In genomic region chr11:66323684-66324083, GRCh38 we compare ENCODE assay signal across 22 cellular contexts. TPM values are rescaled to one million over a fixed set of nuclear protein-coding genes. Genes with fewer than 3 reads are reported as not detected.
DNase-seq lines count a peak whose midpoint lies in the region; ATAC-seq and TF ChIP-seq lines count a peak whose summit lies in the region.
"Had no signal": no experiment of that assay in that cellular context is flagged by ENCODE, and none has a peak within 500 bp of the region (broad histone marks: within the 10 kb centered on the region; RNA-seq: fewer than 3 reads in every experiment).

No MANE protein-coding gene starts in this region.

- TF ChIP-seq CTCF in HEK293 (tag by site-specific recombination; IDR thresholded peaks at IDR 0.05), result no peak
- TF ChIP-seq CTCF in endothelial cell (IDR thresholded peaks at IDR 0.05; ENCODE audit: unreplicated experiment), result no peak

- H3K27me3 ChIP-seq in neuronal stem cell (ENCODE audit: control insufficient read depth in 3 of 3, insufficient read depth in 3 of 3, low read depth in 1 of 3, low read length in 3 of 3), result no peaks in the 10 kb centered on the region
- H3K27me3 ChIP-seq: SJSA1 had no signal

- H2AK5ac ChIP-seq in neuronal stem cell (ENCODE audit: low read depth, low read length), result no peak overlapping the region

- H4K91ac ChIP-seq in neuronal stem cell (ENCODE audit: low read depth, low read length, poor library complexity), result peak overlapping the region; percentile 12

- peak overlapping the region; percentile 45 for H3K23ac ChIP-seq in neuronal stem cell (ENCODE audit: low read depth, low read length, poor library complexity)

- H2BK12ac ChIP-seq in neuronal stem cell (ENCODE audit: low read length), result no peak overlapping the region

- H3K9me3 Mint-ChIP-seq in activated naive CD8-positive, alpha-beta T cell treated with anti-CD3 and anti-CD28 coated beads, Interleukin-2, amount 10 ng/mL, durations not matched to agents 7 days and 5 days, result peaks cover 5% of the 10 kb centered on the region
- peaks cover 16% of the 10 kb centered on the region for H3K9me3 Mint-ChIP-seq in activated naive CD8-positive, alpha-beta T cell treated with anti-CD3 and anti-CD28 coated beads for 36 hours
- no peaks in the 10 kb centered on the region for H3K9me3 Mint-ChIP-seq in endothelial cell (ENCODE audit: unreplicated experiment)

- H3K4me3 ChIP-seq in HEK293 (ENCODE audit: low read depth, low read length) (no peak overlapping the region), neuronal stem cell (ENCODE audit: low read length in 2 of 2) (no peak overlapping the region)
- H3K4me3 ChIP-seq: SJSA1 had no signal

- no peak overlapping the region for H3K4ac ChIP-seq in neuronal stem cell (ENCODE audit: low read length)

- no CpG with 5 or more reads among the region's 1 CpG for WGBS in neuronal stem cell (ENCODE audit: extremely low coverage in 2 of 2, insufficient read length in 2 of 2, insufficient replicate concordance in 1 of 2), 2 donors

- no peak overlapping the region for H2BK15ac ChIP-seq in neuronal stem cell (ENCODE audit: low read length)

- POLR2A ChIA-PET in activated naive CD8-positive, alpha-beta T cell treated with anti-CD3 and anti-CD28 coated beads, Interleukin-2, amount 10 ng/mL, durations not matched to agents 7 days and 5 days (lab: Charles Lee), result interaction anchor here (4.3 kb wide), 1 partner anchor 9 kb away, joined by 215 read pairs; the partner anchor contains the start of gene CD248
- POLR2A ChIA-PET in HEK293 (lab: Yijun Ruan, JAX), result no interaction called here

- H3K27ac ChIP-seq in HEK293 (ENCODE audit: extremely low read depth, low read depth, low read length) (no peak overlapping the region), neuronal stem cell (replicated peaks; ENCODE audit: low read length) (no peak overlapping the region)
- H3K27ac ChIP-seq: KMS-11 had no signal

- H3K36me3 ChIP-seq in HEK293 (ENCODE audit: control insufficient read depth in 2 of 2, insufficient read depth in 1 of 2, low read length in 2 of 2), result no peaks in the 10 kb centered on the region
- no peaks in the 10 kb centered on the region for H3K36me3 ChIP-seq in neuronal stem cell (replicated peaks in 1 of 2; ENCODE audit: control insufficient read depth in 2 of 2, insufficient read depth in 2 of 2, low read length in 2 of 2)
- H3K36me3 ChIP-seq: SJSA1 had no signal

- no peak overlapping the region for H3K4me2 ChIP-seq in neuronal stem cell (ENCODE audit: insufficient read depth, low read length, poor library complexity, severe bottlenecking)
- H3K4me2 ChIP-seq: KMS-11 had no signal

- no peak overlapping the region for H3K14ac ChIP-seq in neuronal stem cell (ENCODE audit: low read length)

- no peak overlapping the region for H3K4me3 Mint-ChIP-seq in activated naive CD8-positive, alpha-beta T cell treated with anti-CD3 and anti-CD28 coated beads, Interleukin-2, amount 10 ng/mL, durations not matched to agents 7 days and 5 days
- no peak overlapping the region for H3K4me3 Mint-ChIP-seq in activated naive CD8-positive, alpha-beta T cell treated with anti-CD3 and anti-CD28 coated beads for 36 hours
- H3K4me3 Mint-ChIP-seq in endothelial cell (ENCODE audit: unreplicated experiment), result peak overlapping the region; percentile 65

- H3K79me1 ChIP-seq in neuronal stem cell (ENCODE audit: low read depth, low read length), result no peaks in the 10 kb centered on the region

- no peak overlapping the region for H3K9ac ChIP-seq in neuronal stem cell (ENCODE audit: low read depth, low read length, poor library complexity)
- H3K9ac ChIP-seq: KMS-11 had no signal

- H3K36me3 Mint-ChIP-seq in activated naive CD8-positive, alpha-beta T cell treated with anti-CD3 and anti-CD28 coated beads, Interleukin-2, amount 10 ng/mL, durations not matched to agents 7 days and 5 days, result peaks cover 9% of the 10 kb centered on the region
- peaks cover 4% of the 10 kb centered on the region for H3K36me3 Mint-ChIP-seq in activated naive CD8-positive, alpha-beta T cell treated with anti-CD3 and anti-CD28 coated beads for 36 hours
- H3K36me3 Mint-ChIP-seq in endothelial cell (ENCODE audit: low read depth, unreplicated experiment), result peaks cover 7% of the 10 kb centered on the region
- H3K36me3 Mint-ChIP-seq: CD4-positive, CD25-positive, alpha-beta regulatory T cell had no signal

- H2AFZ ChIP-seq in neuronal stem cell (ENCODE audit: low read length), result no peak overlapping the region

- H3K4me1 ChIP-seq in HEK293 (ENCODE audit: control insufficient read depth, insufficient read depth, low read length), result no peaks in the 10 kb centered on the region
- peaks cover 25 to 43% of the 10 kb centered on the region in 2 donors for H3K4me1 ChIP-seq in neuronal stem cell (ENCODE audit: control insufficient read depth in 2 of 2, insufficient read depth in 1 of 2, low read depth in 1 of 2, low read length in 2 of 2)

- H3K4me1 Mint-ChIP-seq in activated naive CD8-positive, alpha-beta T cell treated with anti-CD3 and anti-CD28 coated beads, Interleukin-2, amount 10 ng/mL, durations not matched to agents 7 days and 5 days, result peaks cover 58% of the 10 kb centered on the region
- H3K4me1 Mint-ChIP-seq in activated naive CD8-positive, alpha-beta T cell treated with anti-CD3 and anti-CD28 coated beads for 36 hours, result peaks cover 42% of the 10 kb centered on the region
- peaks cover 23% of the 10 kb centered on the region for H3K4me1 Mint-ChIP-seq in endothelial cell (ENCODE audit: unreplicated experiment)

- no peak overlapping the region for H2BK5ac ChIP-seq in neuronal stem cell (ENCODE audit: low read length)

- H2BK120ac ChIP-seq in neuronal stem cell (ENCODE audit: low read depth, low read length), result no peak overlapping the region

- H3K18ac ChIP-seq in neuronal stem cell (ENCODE audit: low read length), result no peak overlapping the region

- peak overlapping the region; percentile 43 for H3K27ac Mint-ChIP-seq in activated naive CD8-positive, alpha-beta T cell treated with anti-CD3 and anti-CD28 coated beads, Interleukin-2, amount 10 ng/mL, durations not matched to agents 7 days and 5 days
- no peak overlapping the region for H3K27ac Mint-ChIP-seq in activated naive CD8-positive, alpha-beta T cell treated with anti-CD3 and anti-CD28 coated beads for 36 hours
- peak overlapping the region; percentile 70 for H3K27ac Mint-ChIP-seq in endothelial cell (ENCODE audit: unreplicated experiment)

- H4K8ac ChIP-seq in neuronal stem cell (ENCODE audit: low read depth, low read length), result no peak overlapping the region

- no peak for ATAC-seq in activated naive CD8-positive, alpha-beta T cell treated with anti-CD3 and anti-CD28 coated beads, Interleukin-2, amount 10 ng/mL, durations not matched to agents 7 days and 5 days (ENCODE audit: low read depth)
- no peak for ATAC-seq in HG02798 (IDR thresholded peaks at IDR 0.05; ENCODE audit: poor library complexity, unreplicated experiment)

- DNase-seq in activated naive CD8-positive, alpha-beta T cell treated with anti-CD3 and anti-CD28 coated beads, Interleukin-2, amount 10 ng/mL, durations not matched to agents 7 days and 5 days, result no peak
- DNase-seq in activated naive CD8-positive, alpha-beta T cell treated with anti-CD3 and anti-CD28 coated beads for 36 hours, result no peak
- DNase-seq in endothelial cell (ENCODE audit: low spot score), result no peak
- no peak for DNase-seq in neuronal stem cell (ENCODE audit: low spot score)
- no peak for DNase-seq in NCI-H2227 (lab: John Stamatoyannopoulos, UW; ENCODE audit: unreplicated experiment)
- no peak for DNase-seq in NCI-H2029 treated with DMSO at 0.1 percent for 48 hours (lab: John Stamatoyannopoulos, UW)
- DNase-seq: CD4-positive, CD25-positive, alpha-beta regulatory T cell; DMS153; DND-41; H7; NCI-H1092; NCI-H1436; NCI-H187 treated with DMSO at 0.1 percent for 48 hours; NCI-H2107; NCI-H446; NCI-H524 treated with DMSO at 0.1 percent for 48 hours; NCI-H774 had no signal

- no peaks in the 10 kb centered on the region for H3K27me3 Mint-ChIP-seq in activated naive CD8-positive, alpha-beta T cell treated with anti-CD3 and anti-CD28 coated beads, Interleukin-2, amount 10 ng/mL, durations not matched to agents 7 days and 5 days
- no peaks in the 10 kb centered on the region for H3K27me3 Mint-ChIP-seq in activated naive CD8-positive, alpha-beta T cell treated with anti-CD3 and anti-CD28 coated beads for 36 hours
- H3K27me3 Mint-ChIP-seq in endothelial cell (ENCODE audit: unreplicated experiment), result peaks cover 15% of the 10 kb centered on the region
- H3K27me3 Mint-ChIP-seq: CD4-positive, CD25-positive, alpha-beta regulatory T cell had no signal

- H3K9me3 ChIP-seq in HEK293 (ENCODE audit: control insufficient read depth, insufficient read depth, low read depth, low read length) (no peaks in the 10 kb centered on the region), neuronal stem cell (replicated peaks in 1 of 2; ENCODE audit: control insufficient read depth in 2 of 2, insufficient read depth in 1 of 2, low read depth in 1 of 2, low read length in 2 of 2) (no peaks in the 10 kb centered on the region)
- H3K9me3 ChIP-seq: SJSA1 had no signal

- CTCF ChIA-PET in HEK293 (lab: Yijun Ruan, JAX), result interaction anchor here (1.4 to 2.7 kb wide), 2 partner anchors 12 to 14 kb away, joined by 3 to 19 read pairs; no protein-coding TSS in a partner anchor

RNA-seq across cellular contexts. Expression of gene CD248, which starts 6.8 kb away (rescaled TPM):
- total RNA-seq in activated naive CD8-positive, alpha-beta T cell treated with anti-CD3 and anti-CD28 coated beads, Interleukin-2, amount 10 ng/mL, durations not matched to agents 7 days and 5 days, result 10 to 100 TPM; 80.3 to 85.5 TPM
- total RNA-seq in activated naive CD8-positive, alpha-beta T cell treated with anti-CD3 and anti-CD28 coated beads for 36 hours, result 10 to 100 TPM; 11.0 to 11.9 TPM
- total RNA-seq in endothelial cell (ENCODE audit: unreplicated experiment), result 2.9 TPM
- 3.3 TPM for polyA plus RNA-seq in neuronal stem cell (2013, experiment 1 of 2)
- polyA plus RNA-seq in neuronal stem cell (2013, experiment 2 of 2), result 3.2 TPM
- total RNA-seq: A172 had no signal

RNA-seq across cellular contexts. Expression of gene RIN1, which starts 12.6 kb away (rescaled TPM):
- 1 to 10 TPM; 3.0 to 5.7 TPM for total RNA-seq in activated naive CD8-positive, alpha-beta T cell treated with anti-CD3 and anti-CD28 coated beads, Interleukin-2, amount 10 ng/mL, durations not matched to agents 7 days and 5 days
- 1 to 10 TPM; 1.5 to 1.6 TPM for total RNA-seq in activated naive CD8-positive, alpha-beta T cell treated with anti-CD3 and anti-CD28 coated beads for 36 hours
- 4.8 TPM for total RNA-seq in endothelial cell (ENCODE audit: unreplicated experiment)
- polyA plus RNA-seq in neuronal stem cell (2013, experiment 1 of 2), result 2.4 TPM
- 2.1 TPM for polyA plus RNA-seq in neuronal stem cell (2013, experiment 2 of 2)

RNA-seq across cellular contexts. Expression of gene BRMS1, which starts 21.2 kb away (rescaled TPM):
- total RNA-seq in activated naive CD8-positive, alpha-beta T cell treated with anti-CD3 and anti-CD28 coated beads, Interleukin-2, amount 10 ng/mL, durations not matched to agents 7 days and 5 days, result 10 to 100 TPM; 45.4 to 47.8 TPM
- 10 to 100 TPM; 47.5 to 48.8 TPM for total RNA-seq in activated naive CD8-positive, alpha-beta T cell treated with anti-CD3 and anti-CD28 coated beads for 36 hours
- total RNA-seq in endothelial cell (ENCODE audit: unreplicated experiment), result 38.4 TPM
- polyA plus RNA-seq in neuronal stem cell (2013, experiment 1 of 2), result 23.5 TPM
- polyA plus RNA-seq in neuronal stem cell (2013, experiment 2 of 2), result 21.8 TPM

RNA-seq across cellular contexts. Expression of gene B4GAT1, which starts 23.7 kb away (rescaled TPM):
- total RNA-seq in activated naive CD8-positive, alpha-beta T cell treated with anti-CD3 and anti-CD28 coated beads, Interleukin-2, amount 10 ng/mL, durations not matched to agents 7 days and 5 days, result 1 to 10 TPM; 9.5 to 9.7 TPM
- total RNA-seq in activated naive CD8-positive, alpha-beta T cell treated with anti-CD3 and anti-CD28 coated beads for 36 hours, result 10 to 100 TPM in 1 of 2 experiments, 1 to 10 TPM in 1; 9.5 to 10.0 TPM
- 21.4 TPM for total RNA-seq in endothelial cell (ENCODE audit: unreplicated experiment)
- 31.8 TPM for polyA plus RNA-seq in neuronal stem cell (2013, experiment 1 of 2)
- polyA plus RNA-seq in neuronal stem cell (2013, experiment 2 of 2), result 30.8 TPM

RNA-seq across cellular contexts. Expression of gene TMEM151A, which starts 32.0 kb away (rescaled TPM):
- not detected for total RNA-seq in activated naive CD8-positive, alpha-beta T cell treated with anti-CD3 and anti-CD28 coated beads, Interleukin-2, amount 10 ng/mL, durations not matched to agents 7 days and 5 days
- total RNA-seq in activated naive CD8-positive, alpha-beta T cell treated with anti-CD3 and anti-CD28 coated beads for 36 hours, result not detected
- total RNA-seq in endothelial cell (ENCODE audit: unreplicated experiment), result not detected
- polyA plus RNA-seq in neuronal stem cell (2013, experiment 1 of 2), result 0.15 TPM
- polyA plus RNA-seq in neuronal stem cell (2013, experiment 2 of 2), result 0.17 TPM
- total RNA-seq: A172; CD4-positive, CD25-positive, alpha-beta regulatory T cell had no signal
- polyA plus RNA-seq: CD4-positive, CD25-positive, alpha-beta regulatory T cell had no signal

Comparison
In these comparisons a context has a peak if more than half of its experiments do, and no peak if none do; other contexts are left out.
1. RNA of gene CD248, which starts 6.8 kb away (total RNA-seq): 80.3 to 85.5 TPM in activated naive CD8-positive, alpha-beta T cell treated with anti-CD3 and anti-CD28 coated beads, Interleukin-2, amount 10 ng/mL, durations not matched to agents 7 days and 5 days; 11.0 to 11.9 TPM in activated naive CD8-positive, alpha-beta T cell treated with anti-CD3 and anti-CD28 coated beads for 36 hours and 2.9 TPM in endothelial cell (single experiment); every median in the first group is over 4 times any median in the second.